Comparison of ENCODE assay signal across 3 cellular contexts in genomic region chr13:49593876-49594275, GRCh38. TPM values are rescaled to one million over a fixed set of nuclear protein-coding genes. Genes with fewer than 3 reads are reported as not detected.
"Had no signal": no experiment of that assay in that cellular context is flagged by ENCODE, and none has a peak within 500 bp of the region (broad histone marks: within the 10 kb centered on the region; RNA-seq: fewer than 3 reads in every experiment).

No MANE protein-coding gene starts in this region.

RNA-seq across cellular contexts. Expression of gene ARL11, which starts 34.4 kb away (rescaled TPM):
- total RNA-seq: GM23248, H4, HFFc6 had no signal
- polyA plus RNA-seq: GM23248 had no signal
